Comparison of ENCODE assay signal across 20 cellular contexts in the genomic region with DNA sequence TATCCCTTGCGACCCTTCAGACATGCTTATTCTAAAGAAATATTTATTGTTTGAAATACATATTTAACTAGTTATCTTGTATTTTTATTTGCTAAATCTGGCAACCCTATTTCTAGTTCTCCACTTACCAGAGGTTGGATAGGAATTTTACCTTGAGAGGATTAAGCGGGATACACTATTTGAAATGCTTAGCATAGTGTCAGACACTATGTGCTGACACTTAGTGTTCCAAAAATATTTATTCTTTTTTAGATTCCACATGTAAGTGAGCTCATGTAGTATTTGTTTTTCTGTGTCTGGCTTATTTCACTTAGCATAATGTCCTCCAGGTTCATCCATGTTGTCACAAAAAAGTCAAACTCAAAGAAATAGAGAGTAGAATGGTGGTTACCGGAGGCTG.
"Had no signal": no experiment of that assay in that cellular context is flagged by ENCODE, and none has a peak within 500 bp of the region (broad histone marks: within the 10 kb centered on the region; RNA-seq: fewer than 3 reads in every experiment).

No MANE protein-coding gene starts in this region.

- H3K4me1 Mint-ChIP-seq: immature natural killer cell had no signal

- ATAC-seq: gastrocnemius medialis, left lung, lower lobe of right lung had no signal

- H3K36me3 Mint-ChIP-seq: immature natural killer cell, mesothelial cell of epicardium had no signal

- H3K27ac Mint-ChIP-seq: immature natural killer cell, mesothelial cell of epicardium had no signal

- H3K4me3 Mint-ChIP-seq: immature natural killer cell, mesothelial cell of epicardium had no signal

- H3K27ac ChIP-seq: coronary artery, dorsolateral prefrontal cortex, esophagus squamous epithelium, gastrocnemius medialis, left lung, lower lobe of right lung had no signal

- DNase-seq: dermis blood vessel endothelial cell; dorsolateral prefrontal cortex; effector CD4-positive, alpha-beta T cell; effector memory CD4-positive, alpha-beta T cell; esophagus squamous epithelium; foreskin fibroblast; foreskin melanocyte; gastrocnemius medialis; heart left ventricle; hypothalamus; immature natural killer cell; islet precursor cell; kidney; kidney glomerular epithelial cell; left lung; lower lobe of right lung; mesenchymal stem cell had no signal

- H3K4me3 ChIP-seq: coronary artery, dorsolateral prefrontal cortex, esophagus squamous epithelium, gastrocnemius medialis, heart left ventricle, hepatocyte, left lung, lower lobe of right lung had no signal

- H3K9me3 ChIP-seq: esophagus squamous epithelium, gastrocnemius medialis, heart left ventricle, left lung, lower lobe of right lung had no signal

- H3K27me3 ChIP-seq: esophagus squamous epithelium, gastrocnemius medialis, heart left ventricle, hepatocyte, left lung had no signal

- H3K4me1 ChIP-seq: esophagus squamous epithelium, left lung, lower lobe of right lung had no signal

- H3K36me3 ChIP-seq: esophagus squamous epithelium, gastrocnemius medialis, heart left ventricle, left lung, lower lobe of right lung had no signal
